ENCODE assay signal across 10 cellular contexts in the genomic region with DNA sequence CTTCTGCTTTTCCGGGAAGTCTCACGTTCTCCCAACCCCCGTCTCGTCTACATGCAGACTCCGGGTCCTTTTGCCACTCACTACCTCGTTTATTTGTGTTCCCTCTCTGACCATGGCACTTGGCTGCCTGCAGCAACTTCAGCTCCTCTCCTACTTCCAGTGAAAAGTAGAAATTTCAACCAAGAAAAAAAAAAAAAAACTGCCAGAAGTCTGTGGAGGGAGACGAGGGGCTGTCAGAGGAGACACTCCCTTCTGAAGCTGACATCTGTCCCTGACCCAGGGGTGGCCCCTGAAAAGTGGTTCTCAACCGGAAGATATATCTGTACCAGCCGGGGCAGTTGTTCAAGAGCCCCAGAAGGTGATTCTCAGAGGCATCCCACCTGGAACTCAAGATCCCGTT. TPM values are rescaled to one million over a fixed set of nuclear protein-coding genes. Genes with fewer than 3 reads are reported as not detected.
DNase-seq lines count a peak whose midpoint lies in the region; ATAC-seq, FAIRE-seq and TF ChIP-seq lines count a peak whose summit lies in the region.
"Had no signal": no experiment of that assay in that cellular context is flagged by ENCODE, and none has a peak within 500 bp of the region (broad histone marks: within the 10 kb centered on the region; RNA-seq: fewer than 3 reads in every experiment).

No MANE protein-coding gene starts in this region.

- H3K27ac Mint-ChIP-seq in activated T-cell treated with anti-CD3 and anti-CD28 coated beads, Interleukin-2, amount 50 U/mL, for 24 hours, result no peak overlapping the region
- no peak overlapping the region for H3K27ac Mint-ChIP-seq in stimulated activated effector memory CD8-positive, alpha-beta T cell treated with anti-CD3 and anti-CD28 coated beads, Interleukin-12 subunit alpha, Interleukin-12 subunit beta, amount 100 ng/mL, for 72 hours

- POLR2A ChIA-PET in PC-9 (lab: Charles Lee; ENCODE audit: unreplicated experiment), result interaction anchor here (0.6 to 0.9 kb wide), 2 partner anchors 206 to 382 kb away, joined by 10 to 11 read pairs; no protein-coding TSS in a partner anchor

- BruUV-seq in PC-9 (replicated peaks; lab: Mats Ljungman, UMichigan), result no TSS peak

- H3F3A ChIP-seq in PC-9 (ENCODE audit: insufficient read depth, low read depth), result peaks cover 7% of the 10 kb centered on the region; the same call in 1 of the 2 replicates

- FAIRE-seq in pancreas (lab: Jason Lieb, UNC), result no peak

- intact Hi-C loops in PC-9 (cut with micrococcal nuclease; ENCODE audit: unreplicated experiment), result loop anchor here (1.0 to 10.0 kb wide), 4 partner anchors 33 to 185 kb away; no protein-coding TSS in a partner anchor
- intact Hi-C loops in pancreas (cut with DNase I), result loop anchor here in 1 of 3 donors (10.0 kb wide), 1 partner anchor 91 kb away; no protein-coding TSS in a partner anchor

- H3K27me3 Mint-ChIP-seq in activated T-cell treated with anti-CD3 and anti-CD28 coated beads, Interleukin-2, amount 50 U/mL, for 24 hours, result peaks cover 81% of the 10 kb centered on the region

- ATAC-seq in stimulated activated effector memory CD8-positive, alpha-beta T cell treated with anti-CD3 and anti-CD28 coated beads, Interleukin-12 subunit alpha, Interleukin-12 subunit beta, amount 100 ng/mL, for 72 hours, result no peak
- ATAC-seq in pancreas, result no peak

- peak overlapping the region; percentile 88 for H2AFZ ChIP-seq in PC-9
- H2AFZ ChIP-seq in hepatocyte, result peak overlapping the region; percentile 60

- H3K27me3 ChIP-seq in PC-9 (ENCODE audit: insufficient read depth, low read depth), result no peaks in the 10 kb centered on the region
- peaks cover 20% of the 10 kb centered on the region for H3K27me3 ChIP-seq in hepatocyte
- H3K27me3 ChIP-seq in pancreas, result no peaks in the 10 kb centered on the region

- peak overlapping the region; percentile 97 for H3K4me2 ChIP-seq in PC-9
- peak overlapping the region; percentile 83 for H3K4me2 ChIP-seq in hepatocyte

- H3K9me2 ChIP-seq in PC-9 (ENCODE audit: insufficient read depth), result peaks cover 5% of the 10 kb centered on the region; the same call in 1 of the 2 replicates
- H3K9me2 ChIP-seq in hepatocyte (replicated peaks; ENCODE audit: insufficient read depth), result no peaks in the 10 kb centered on the region

- H3K79me2 ChIP-seq in PC-9 (ENCODE audit: low read depth), result peaks cover 36% of the 10 kb centered on the region
- peaks cover 29% of the 10 kb centered on the region for H3K79me2 ChIP-seq in hepatocyte

- H3K36me3 ChIP-seq in PC-9 (ENCODE audit: low read depth) (no peaks in the 10 kb centered on the region), hepatocyte (replicated peaks; ENCODE audit: insufficient read depth, low read depth) (no peaks in the 10 kb centered on the region), pancreas (no peaks in the 10 kb centered on the region)
- H3K36me3 ChIP-seq: upper lobe of right lung had no signal

- no peaks in the 10 kb centered on the region for H3K9me3 ChIP-seq in PC-9 (ENCODE audit: insufficient read depth, low read depth)
- H3K9me3 ChIP-seq in hepatocyte (ENCODE audit: low read depth), result no peaks in the 10 kb centered on the region
- no peaks in the 10 kb centered on the region for H3K9me3 ChIP-seq in pancreas
- H3K9me3 ChIP-seq: upper lobe of right lung had no signal

- H3K4me3 ChIP-seq in PC-9, result peak overlapping the region; percentile 90; the same call in 1 of the 2 replicates
- no peak overlapping the region for H3K4me3 ChIP-seq in hepatocyte
- peak overlapping the region in 2 of 4 donors; percentile 70 to 87 for H3K4me3 ChIP-seq in pancreas
- H3K4me3 ChIP-seq: upper lobe of right lung had no signal

- CTCF ChIA-PET in PC-9 (lab: Charles Lee), result interaction anchor here (0.6 to 0.7 kb wide), 6 partner anchors 68 to 685 kb away, joined by 3 to 8 read pairs (median 6); no protein-coding TSS in a partner anchor

- H3K4me1 ChIP-seq in PC-9 (replicated peaks; ENCODE audit: insufficient read depth) (peaks cover 23% of the 10 kb centered on the region), hepatocyte (ENCODE audit: insufficient read depth) (peaks cover 5% of the 10 kb centered on the region), pancreas (no peaks in the 10 kb centered on the region)

- no peaks in the 10 kb centered on the region for H3K9me3 Mint-ChIP-seq in activated T-cell treated with anti-CD3 and anti-CD28 coated beads, Interleukin-2, amount 50 U/mL, for 24 hours
- H3K9me3 Mint-ChIP-seq in stimulated activated effector memory CD8-positive, alpha-beta T cell treated with anti-CD3 and anti-CD28 coated beads, Interleukin-12 subunit alpha, Interleukin-12 subunit beta, amount 100 ng/mL, for 72 hours, result no peaks in the 10 kb centered on the region

- H4K20me1 ChIP-seq in PC-9 (ENCODE audit: insufficient read depth) (no peaks in the 10 kb centered on the region), hepatocyte (ENCODE audit: insufficient read depth, poor library complexity, severe bottlenecking) (no peaks in the 10 kb centered on the region)

- DNase-seq in activated T-cell treated with anti-CD3 and anti-CD28 coated beads, Interleukin-2, amount 50 U/mL, for 24 hours, result no peak
- DNase-seq in activated T-cell treated with anti-CD3 and anti-CD28 coated beads for 4 hours, result no peak
- DNase-seq in PC-9, result no peak
- no peak for DNase-seq in hepatocyte (ENCODE audit: low spot score)
- no peak for DNase-seq in stimulated activated effector memory CD8-positive, alpha-beta T cell treated with anti-CD3 and anti-CD28 coated beads, Interleukin-12 subunit alpha, Interleukin-12 subunit beta, amount 100 ng/mL, for 72 hours (ENCODE audit: low spot score in 2 of 2)
- no peak for DNase-seq in pancreas
- DNase-seq in ecto neural progenitor cell (ENCODE audit: low spot score), result no peak
- no peak for DNase-seq in medulla oblongata (ENCODE audit: extremely low spot score)
- DNase-seq: NCI-H524 treated with DMSO at 0.1 percent for 48 hours had no signal

- TF ChIP-seq CTCF in PC-9 (conservative IDR thresholded peaks at IDR 0.05) (no peak), hepatocyte (IDR thresholded peaks at IDR 0.05; ENCODE audit: poor library complexity) (no peak), pancreas (IDR thresholded peaks at IDR 0.05) (no peak)

- H3K4me1 Mint-ChIP-seq in activated T-cell treated with anti-CD3 and anti-CD28 coated beads, Interleukin-2, amount 50 U/mL, for 24 hours (ENCODE audit: low read depth), result peaks cover 14% of the 10 kb centered on the region
- H3K4me1 Mint-ChIP-seq in stimulated activated effector memory CD8-positive, alpha-beta T cell treated with anti-CD3 and anti-CD28 coated beads, Interleukin-12 subunit alpha, Interleukin-12 subunit beta, amount 100 ng/mL, for 72 hours, result peaks cover 11% of the 10 kb centered on the region

- H3K27ac ChIP-seq in PC-9 (no peak overlapping the region), hepatocyte (no peak overlapping the region), pancreas (peak overlapping the region in 1 of 4 donors; percentile 22)
- H3K27ac ChIP-seq: upper lobe of right lung had no signal

- 47% methylated on average over 10 of the region's 10 CpGs for WGBS in hepatocyte (ENCODE audit: low lambda C conversion rate, missing lambda C conversion rate)
- WGBS in pancreas, 2 donors, result 35 to 36% methylated on average over 10 of the region's 10 CpGs

- no peaks in the 10 kb centered on the region for H3K36me3 Mint-ChIP-seq in activated T-cell treated with anti-CD3 and anti-CD28 coated beads, Interleukin-2, amount 50 U/mL, for 24 hours (ENCODE audit: low read depth)
- no peaks in the 10 kb centered on the region for H3K36me3 Mint-ChIP-seq in stimulated activated effector memory CD8-positive, alpha-beta T cell treated with anti-CD3 and anti-CD28 coated beads, Interleukin-12 subunit alpha, Interleukin-12 subunit beta, amount 100 ng/mL, for 72 hours

- H3K4me3 Mint-ChIP-seq in activated T-cell treated with anti-CD3 and anti-CD28 coated beads, Interleukin-2, amount 50 U/mL, for 24 hours, result peak overlapping the region; percentile 37
- H3K4me3 Mint-ChIP-seq in stimulated activated effector memory CD8-positive, alpha-beta T cell treated with anti-CD3 and anti-CD28 coated beads, Interleukin-12 subunit alpha, Interleukin-12 subunit beta, amount 100 ng/mL, for 72 hours, result peak overlapping the region; percentile 49

RNA-seq across cellular contexts. Expression of gene MYO5B, which starts 0.7 kb away (rescaled TPM):
- 23.3 and 25.4 TPM in 2 replicates for total RNA-seq in PC-9 (2021)
- 41.9 and 43.3 TPM in 2 replicates for total RNA-seq in hepatocyte
- polyA plus RNA-seq in hepatocyte, result 20.3 and 21.3 TPM in 2 replicates
- total RNA-seq in pancreas, result 10 to 100 TPM; 11.4 to 25.3 (median 14.3) TPM
- 1 to 10 TPM; 6.2 to 8.0 TPM for polyA plus RNA-seq in pancreas
